In genomic region chr2:52336951-52337350, GRCh38 we compare ENCODE assay signal across 18 cellular contexts.
"Had no signal": no experiment of that assay in that cellular context is flagged by ENCODE, and none has a peak within 500 bp of the region (broad histone marks: within the 10 kb centered on the region; RNA-seq: fewer than 3 reads in every experiment).

No MANE protein-coding gene starts in this region.

- H3K4me1 ChIP-seq: body of pancreas, gastrocnemius medialis, heart left ventricle had no signal

- DNase-seq: activated CD4-positive, alpha-beta T cell treated with anti-CD3 and anti-CD28 coated beads for 1 hour; activated naive CD8-positive, alpha-beta T cell treated with anti-CD3 and anti-CD28 coated beads for 36 hours; amygdala; body of pancreas; dermis blood vessel endothelial cell; effector memory CD4-positive, alpha-beta T cell; gastrocnemius medialis; heart left ventricle; immature natural killer cell; nucleus accumbens; stimulated activated CD8-positive, alpha-beta memory T cell treated with anti-CD3 and anti-CD28 coated beads, Interleukin-4, amount 100 ng/mL, for 48 hours; stimulated activated naive CD4-positive, alpha-beta T cell treated with Interleukin-2 at 50 U/mL for 16 hours; substantia nigra had no signal

- H3K27ac ChIP-seq: body of pancreas, gastrocnemius medialis, heart left ventricle, tibial nerve, VCaP had no signal

- H3K9me3 ChIP-seq: body of pancreas, gastrocnemius medialis, heart left ventricle, tibial nerve had no signal

- H3K4me3 ChIP-seq: body of pancreas, gastrocnemius medialis, heart left ventricle, tibial nerve had no signal

- H3K4me3 Mint-ChIP-seq: activated naive CD8-positive, alpha-beta T cell treated with anti-CD3 and anti-CD28 coated beads for 36 hours; immature natural killer cell; nephron; T-helper 1 cell treated with Interleukin-12 subunit alpha and Interleukin-12 subunit beta and Interleukin-4 antibody, amounts not matched to agents 30 μg/mL and 1 μg/mL, for 36 hours had no signal

- H3K27me3 Mint-ChIP-seq: activated naive CD8-positive, alpha-beta T cell treated with anti-CD3 and anti-CD28 coated beads for 36 hours had no signal

- H3K36me3 ChIP-seq: gastrocnemius medialis, heart left ventricle, tibial nerve had no signal

- H3K36me3 Mint-ChIP-seq: activated naive CD8-positive, alpha-beta T cell treated with anti-CD3 and anti-CD28 coated beads for 36 hours; immature natural killer cell had no signal

- H3K27ac Mint-ChIP-seq: activated naive CD8-positive, alpha-beta T cell treated with anti-CD3 and anti-CD28 coated beads for 36 hours; immature natural killer cell; nephron; T-helper 1 cell treated with Interleukin-12 subunit alpha and Interleukin-12 subunit beta and Interleukin-4 antibody, amounts not matched to agents 30 μg/mL and 1 μg/mL, for 36 hours had no signal

- FAIRE-seq: urothelium cell line had no signal

- H3K4me1 Mint-ChIP-seq: activated naive CD8-positive, alpha-beta T cell treated with anti-CD3 and anti-CD28 coated beads for 36 hours; immature natural killer cell had no signal

- H3K27me3 ChIP-seq: body of pancreas, gastrocnemius medialis, heart left ventricle, tibial nerve had no signal

- H3K9me3 Mint-ChIP-seq: nephron; T-helper 1 cell treated with Interleukin-12 subunit alpha and Interleukin-12 subunit beta and Interleukin-4 antibody, amounts not matched to agents 30 μg/mL and 1 μg/mL, for 36 hours had no signal
